1 cellular context compared by ENCODE assay signal in genomic region chr10:110305767-110306451, GRCh38.
A peak's percentile ranks its signal among the peaks of the same experiment; 100 is the strongest.
TF ChIP-seq lines count a peak whose summit lies in the region.

No MANE protein-coding gene starts in this region.

TF ChIP-seq in HEK293, 187 proteins besides CTCF, POLR2A, EP300 and RAD21 (continued from another document):
- TF ChIP-seq ZNF664 (tag by site-specific recombination; IDR thresholded peaks at IDR 0.05) (peak; percentile 69; the same call in 1 of the 2 replicates), ZNF394 (tag by site-specific recombination; IDR thresholded peaks at IDR 0.05; ENCODE audit: borderline replicate concordance) (no peak), ZEB2 (tag by site-specific recombination; IDR thresholded peaks at IDR 0.05) (0 out of 2 replicates have a peak, but pooled peaks have one; percentile 11), ZBTB48 (tag by site-specific recombination; IDR thresholded peaks at IDR 0.05) (no peak), ZNF521 (tag by site-specific recombination; IDR thresholded peaks at IDR 0.05) (no peak), ZFP3 (tag by site-specific recombination; IDR thresholded peaks at IDR 0.05; ENCODE audit: low read depth) (no peak), ZNF19 (tag by site-specific recombination; IDR thresholded peaks at IDR 0.05; ENCODE audit: low read depth) (no peak), ZNF302 (tag by site-specific recombination; IDR thresholded peaks at IDR 0.05; ENCODE audit: low read depth) (no peak), ZNF704 (tag by site-specific recombination; IDR thresholded peaks at IDR 0.05) (no peak), ZNF571 (tag by site-specific recombination; IDR thresholded peaks at IDR 0.05) (no peak), ZNF654 (tag by site-specific recombination; IDR thresholded peaks at IDR 0.05; ENCODE audit: low read depth) (peak; percentile 89), ZSCAN30 (tag by site-specific recombination; IDR thresholded peaks at IDR 0.05) (no peak), BCL11B (tag by site-specific recombination; IDR thresholded peaks at IDR 0.05; ENCODE audit: low read depth) (no peak), ZNF837 (tag by site-specific recombination; IDR thresholded peaks at IDR 0.05) (no peak), ZNF292 (tag by site-specific recombination; IDR thresholded peaks at IDR 0.05; ENCODE audit: borderline replicate concordance, low read depth) (no peak), ZNF214 (tag by site-specific recombination; IDR thresholded peaks at IDR 0.05; ENCODE audit: borderline replicate concordance) (no peak), ZIC2 (tag by site-specific recombination; IDR thresholded peaks at IDR 0.05) (no peak), ZNF202 (tag by site-specific recombination; IDR thresholded peaks at IDR 0.05; ENCODE audit: borderline replicate concordance) (no peak), KLF9 (tag by site-specific recombination; IDR thresholded peaks at IDR 0.05; ENCODE audit: low read depth) (no peak), HOXD13 (CRISPR knock-in tag; IDR thresholded peaks at IDR 0.05; ENCODE audit: borderline replicate concordance) (no peak), ZNF146 (tag by site-specific recombination; IDR thresholded peaks at IDR 0.05) (no peak), ZNF626 (tag by site-specific recombination; IDR thresholded peaks at IDR 0.05) (no peak), TSHZ1 (tag by site-specific recombination; IDR thresholded peaks at IDR 0.05; ENCODE audit: borderline replicate concordance) (no peak), ZNF132 (tag by site-specific recombination; IDR thresholded peaks at IDR 0.05; ENCODE audit: borderline replicate concordance) (no peak), ZFP69B (tag by site-specific recombination; IDR thresholded peaks at IDR 0.05) (no peak), ZNF426 (tag by site-specific recombination; IDR thresholded peaks at IDR 0.05) (no peak), INSM2 (tag by site-specific recombination; IDR thresholded peaks at IDR 0.05) (no peak), ZNF791 (tag by site-specific recombination; IDR thresholded peaks at IDR 0.05) (no peak), SETDB1 (IDR thresholded peaks at IDR 0.05; ENCODE audit: insufficient read length, low read length) (no peak), ZNF391 (tag by site-specific recombination; IDR thresholded peaks at IDR 0.05; ENCODE audit: borderline replicate concordance, low read depth) (no peak), ZNF221 (tag by site-specific recombination; IDR thresholded peaks at IDR 0.05; ENCODE audit: borderline replicate concordance) (no peak), ZBTB17 (tag by site-specific recombination; IDR thresholded peaks at IDR 0.05) (0 out of 2 replicates have a peak, but pooled peaks have one; percentile 33), ZNF560 (tag by site-specific recombination; IDR thresholded peaks at IDR 0.05; ENCODE audit: borderline replicate concordance) (no peak), ZNF48 (tag by site-specific recombination; IDR thresholded peaks at IDR 0.05) (no peak), KLF8 (tag by site-specific recombination; IDR thresholded peaks at IDR 0.05) (no peak)
- TF ChIP-seq, protein P1, sequence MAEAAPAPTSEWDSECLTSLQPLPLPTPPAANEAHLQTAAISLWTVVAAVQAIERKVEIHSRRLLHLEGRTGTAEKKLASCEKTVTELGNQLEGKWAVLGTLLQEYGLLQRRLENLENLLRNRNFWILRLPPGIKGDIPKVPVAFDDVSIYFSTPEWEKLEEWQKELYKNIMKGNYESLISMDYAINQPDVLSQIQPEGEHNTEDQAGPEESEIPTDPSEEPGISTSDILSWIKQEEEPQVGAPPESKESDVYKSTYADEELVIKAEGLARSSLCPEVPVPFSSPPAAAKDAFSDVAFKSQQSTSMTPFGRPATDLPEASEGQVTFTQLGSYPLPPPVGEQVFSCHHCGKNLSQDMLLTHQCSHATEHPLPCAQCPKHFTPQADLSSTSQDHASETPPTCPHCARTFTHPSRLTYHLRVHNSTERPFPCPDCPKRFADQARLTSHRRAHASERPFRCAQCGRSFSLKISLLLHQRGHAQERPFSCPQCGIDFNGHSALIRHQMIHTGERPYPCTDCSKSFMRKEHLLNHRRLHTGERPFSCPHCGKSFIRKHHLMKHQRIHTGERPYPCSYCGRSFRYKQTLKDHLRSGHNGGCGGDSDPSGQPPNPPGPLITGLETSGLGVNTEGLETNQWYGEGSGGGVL (tag by site-specific recombination; IDR thresholded peaks at IDR 0.05), result no peak
- TF ChIP-seq, protein P2, sequence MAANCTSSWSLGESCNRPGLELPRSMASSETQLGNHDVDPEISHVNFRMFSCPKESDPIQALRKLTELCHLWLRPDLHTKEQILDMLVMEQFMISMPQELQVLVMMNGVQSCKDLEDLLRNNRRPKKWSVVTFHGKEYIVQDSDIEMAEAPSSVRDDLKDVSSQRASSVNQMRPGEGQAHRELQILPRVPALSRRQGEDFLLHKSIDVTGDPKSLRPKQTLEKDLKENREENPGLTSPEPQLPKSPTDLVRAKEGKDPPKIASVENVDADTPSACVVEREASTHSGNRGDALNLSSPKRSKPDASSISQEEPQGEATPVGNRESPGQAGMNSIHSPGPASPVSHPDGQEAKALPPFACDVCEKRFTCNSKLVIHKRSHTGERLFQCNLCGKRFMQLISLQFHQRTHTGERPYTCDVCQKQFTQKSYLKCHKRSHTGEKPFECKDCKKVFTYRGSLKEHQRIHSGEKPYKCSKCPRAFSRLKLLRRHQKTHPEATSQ (tag by site-specific recombination; IDR thresholded peaks at IDR 0.05), result no peak
- TF ChIP-seq, protein P3, sequence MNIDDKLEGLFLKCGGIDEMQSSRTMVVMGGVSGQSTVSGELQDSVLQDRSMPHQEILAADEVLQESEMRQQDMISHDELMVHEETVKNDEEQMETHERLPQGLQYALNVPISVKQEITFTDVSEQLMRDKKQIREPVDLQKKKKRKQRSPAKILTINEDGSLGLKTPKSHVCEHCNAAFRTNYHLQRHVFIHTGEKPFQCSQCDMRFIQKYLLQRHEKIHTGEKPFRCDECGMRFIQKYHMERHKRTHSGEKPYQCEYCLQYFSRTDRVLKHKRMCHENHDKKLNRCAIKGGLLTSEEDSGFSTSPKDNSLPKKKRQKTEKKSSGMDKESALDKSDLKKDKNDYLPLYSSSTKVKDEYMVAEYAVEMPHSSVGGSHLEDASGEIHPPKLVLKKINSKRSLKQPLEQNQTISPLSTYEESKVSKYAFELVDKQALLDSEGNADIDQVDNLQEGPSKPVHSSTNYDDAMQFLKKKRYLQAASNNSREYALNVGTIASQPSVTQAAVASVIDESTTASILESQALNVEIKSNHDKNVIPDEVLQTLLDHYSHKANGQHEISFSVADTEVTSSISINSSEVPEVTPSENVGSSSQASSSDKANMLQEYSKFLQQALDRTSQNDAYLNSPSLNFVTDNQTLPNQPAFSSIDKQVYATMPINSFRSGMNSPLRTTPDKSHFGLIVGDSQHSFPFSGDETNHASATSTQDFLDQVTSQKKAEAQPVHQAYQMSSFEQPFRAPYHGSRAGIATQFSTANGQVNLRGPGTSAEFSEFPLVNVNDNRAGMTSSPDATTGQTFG (tag by site-specific recombination; IDR thresholded peaks at IDR 0.05; ENCODE audit: borderline replicate concordance), result no peak
